ENCODE assay signal across 16 cellular contexts in the genomic region with DNA sequence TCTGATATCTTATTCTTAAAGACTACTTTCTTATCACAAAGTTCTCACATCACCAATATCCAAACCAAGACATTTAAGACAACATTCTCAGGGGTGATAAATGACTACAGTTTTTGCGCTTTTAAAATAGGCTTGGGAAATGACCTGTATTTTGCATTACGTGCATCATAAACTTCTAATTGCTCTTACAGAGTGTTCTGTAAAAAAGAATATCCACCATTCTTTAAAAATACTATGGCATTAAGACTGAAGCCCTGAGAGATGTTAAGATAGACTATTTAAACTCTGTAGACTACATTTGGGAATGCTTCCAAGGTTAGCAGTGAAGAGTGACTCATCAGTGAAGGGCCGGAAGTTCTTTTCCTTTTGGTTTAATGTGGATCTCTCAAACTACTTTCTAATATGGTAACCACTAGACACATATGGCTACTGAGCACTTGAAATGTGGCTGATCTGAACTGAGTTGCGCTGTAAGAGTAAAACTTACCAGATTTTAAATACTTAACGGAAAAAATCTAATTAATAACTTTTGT.
DNase-seq lines count a peak whose midpoint lies in the region; ATAC-seq, FAIRE-seq and TF ChIP-seq lines count a peak whose summit lies in the region.
"Had no signal": no experiment of that assay in that cellular context is flagged by ENCODE, and none has a peak within 500 bp of the region (broad histone marks: within the 10 kb centered on the region; RNA-seq: fewer than 3 reads in every experiment).

No MANE protein-coding gene starts in this region.

- no peaks in the 10 kb centered on the region for H3K79me2 ChIP-seq in smooth muscle cell (ENCODE audit: low read depth)

- H3K36me3 ChIP-seq in RWPE2 (ENCODE audit: low read depth) (no peaks in the 10 kb centered on the region), smooth muscle cell (ENCODE audit: low read depth) (no peaks in the 10 kb centered on the region)

- H3K4me1 ChIP-seq in RWPE2 (ENCODE audit: insufficient read depth, poor library complexity, severe bottlenecking), result no peaks in the 10 kb centered on the region
- H3K4me1 ChIP-seq in smooth muscle cell (ENCODE audit: low read depth), result no peaks in the 10 kb centered on the region

- peak; percentile 14 for FAIRE-seq in GM12892 (lab: Jason Lieb, UNC)
- FAIRE-seq: GM12891, H1 had no signal

- H3K4me2 ChIP-seq in smooth muscle cell, result no peak overlapping the region

- H4K20me1 ChIP-seq in smooth muscle cell (ENCODE audit: low read depth), result no peaks in the 10 kb centered on the region

- H3K27ac ChIP-seq in RWPE2 (ENCODE audit: poor library complexity, severe bottlenecking) (no peak overlapping the region), smooth muscle cell (ENCODE audit: low read depth) (peak overlapping the region; percentile 28)

- no peak for DNase-seq in GM12892 (ENCODE audit: insufficient read length)
- no peak for DNase-seq in RWPE2 (ENCODE audit: low spot score)
- peak; percentile 52 for DNase-seq in fibroblast of mammary gland (ENCODE audit: low read depth)
- DNase-seq in smooth muscle cell (lab: John Stamatoyannopoulos, UW; ENCODE audit: unreplicated experiment), result no peak
- DNase-seq in NCI-H2081 treated with DMSO at 0.1 percent for 48 hours (lab: John Stamatoyannopoulos, UW), result no peak
- no peak for DNase-seq in ecto neural progenitor cell (ENCODE audit: low spot score)
- no peak for DNase-seq in NCI-H2196 (lab: John Stamatoyannopoulos, UW; ENCODE audit: unreplicated experiment)
- DNase-seq: activated CD4-positive, alpha-beta T cell treated with anti-CD3 and anti-CD28 coated beads for 36 hours; activated T-cell treated with anti-CD3 and anti-CD28 coated beads, Interleukin-2, amount 50 U/mL, for 48 hours; immature natural killer cell; natural killer cell; NCI-H1436; NCI-H82 had no signal

- 73% methylated on average over 5 of the region's 5 CpGs for WGBS in smooth muscle cell (ENCODE audit: low lambda C conversion rate)

- peak; percentile 50; the same call in 2 of the 3 replicates for ATAC-seq in RWPE2 (ENCODE audit: low read depth)
- ATAC-seq: activated CD4-positive, alpha-beta T cell treated with anti-CD3 and anti-CD28 coated beads for 36 hours; esophagus mucosa; natural killer cell had no signal

- TF ChIP-seq POLR2A in GM12892 (IDR thresholded peaks at IDR 0.05; ENCODE audit: low read depth, low read length), result no peak

- no peak overlapping the region for H3K9ac ChIP-seq in smooth muscle cell (ENCODE audit: low read depth)

- H3F3A ChIP-seq in smooth muscle cell (ENCODE audit: low read depth), result no peaks in the 10 kb centered on the region

- H2AFZ ChIP-seq in smooth muscle cell (ENCODE audit: low read depth), result no peak overlapping the region

- H3K9me3 ChIP-seq in RWPE2 (ENCODE audit: severe bottlenecking) (no peaks in the 10 kb centered on the region), smooth muscle cell (replicated peaks; ENCODE audit: low read depth) (peaks cover 8% of the 10 kb centered on the region)

- H3K27me3 ChIP-seq in RWPE2 (ENCODE audit: insufficient read depth, poor library complexity, severe bottlenecking) (no peaks in the 10 kb centered on the region), smooth muscle cell (ENCODE audit: low read depth) (no peaks in the 10 kb centered on the region)

- H3K4me3 ChIP-seq in RWPE2 (ENCODE audit: severe bottlenecking) (no peak overlapping the region), fibroblast of mammary gland (ENCODE audit: control insufficient read depth, low read depth, low read length) (no peak overlapping the region), smooth muscle cell (no peak overlapping the region)

- no peak for TF ChIP-seq CTCF in RWPE2 (IDR thresholded peaks at IDR 0.05; ENCODE audit: poor library complexity, severe bottlenecking)
- TF ChIP-seq CTCF in fibroblast of mammary gland (conservative IDR thresholded peaks at IDR 0.05; ENCODE audit: control insufficient read depth, insufficient read depth, low read depth, low read length), result no peak
- TF ChIP-seq CTCF in smooth muscle cell (IDR thresholded peaks at IDR 0.05; ENCODE audit: borderline replicate concordance, insufficient read depth, poor library complexity, severe bottlenecking), result no peak
